21 cellular contexts compared by ENCODE assay signal in genomic region chr5:40717281-40717680, GRCh38. TPM values are rescaled to one million over a fixed set of nuclear protein-coding genes. Genes with fewer than 3 reads are reported as not detected.
A peak's percentile ranks its signal among the peaks of the same experiment; 100 is the strongest.
DNase-seq lines count a peak whose midpoint lies in the region; ATAC-seq and TF ChIP-seq lines count a peak whose summit lies in the region.
"Had no signal": no experiment of that assay in that cellular context is flagged by ENCODE, and none has a peak within 500 bp of the region (broad histone marks: within the 10 kb centered on the region; RNA-seq: fewer than 3 reads in every experiment).

No MANE protein-coding gene starts in this region.

- H3K27ac ChIP-seq in AG04450 (ENCODE audit: low read depth, low read length), result no peak overlapping the region
- H3K27ac ChIP-seq: heart right ventricle, pancreas, upper lobe of right lung had no signal

- POLR2A ChIA-PET in AG04450 (lab: Yijun Ruan, JAX), result interaction anchor here (0.6 kb wide), 1 partner anchor 343 kb away, joined by 23 read pairs; no protein-coding TSS in a partner anchor

- peak; percentile 96 for ATAC-seq in left lobe of liver
- ATAC-seq: upper lobe of right lung had no signal

- DNase-seq in AG04450 (ENCODE audit: low read depth, low spot score) (peak; percentile 8), LHCN-M2 (ENCODE audit: low read depth) (peak; percentile 43), choroid plexus epithelial cell (ENCODE audit: low read depth) (peak; percentile 75), left lobe of liver (ENCODE audit: low spot score) (no peak), NCI-H82 (lab: John Stamatoyannopoulos, UW) (no peak), cortex of kidney (lab: John Stamatoyannopoulos, UW) (no peak), 8988T (no peak), KG1 (lab: John Stamatoyannopoulos, UW) (no peak)
- DNase-seq: ACHN; caudate nucleus; COR-L47; GDM1; heart right ventricle; KBM-7; kidney glomerular epithelial cell; NCI-H1417; NCI-H2227 treated with DMSO at 0.1 percent for 48 hours; pancreas; SIG-M5; stimulated activated naive CD4-positive, alpha-beta T cell; upper lobe of right lung had no signal

- H3K4me3 ChIP-seq in AG04450 (ENCODE audit: low read depth, low read length), result no peak overlapping the region
- H3K4me3 ChIP-seq in choroid plexus epithelial cell (ENCODE audit: low read depth, low read length), result no peak overlapping the region
- H3K4me3 ChIP-seq: heart right ventricle, pancreas, upper lobe of right lung had no signal

- CTCF ChIA-PET in AG04450 (lab: Charles Lee), result interaction anchor here (1.6 kb wide), 1 partner anchor 28 kb away, joined by 4 read pairs; no protein-coding TSS in a partner anchor

- H3K27me3 ChIP-seq in AG04450 (ENCODE audit: control insufficient read depth, insufficient read depth, low read length), result no peaks in the 10 kb centered on the region
- H3K27me3 ChIP-seq: heart right ventricle, pancreas, upper lobe of right lung had no signal

- H3K9me3 ChIP-seq in AG04450 (ENCODE audit: control insufficient read depth, insufficient read depth, low read length), result peaks cover 4% of the 10 kb centered on the region; the same call in 1 of the 2 replicates
- H3K9me3 ChIP-seq: pancreas, upper lobe of right lung had no signal

- TF ChIP-seq CTCF in AG04450 (IDR thresholded peaks at IDR 0.05; ENCODE audit: low read depth, low read length), result no peak
- no peak for TF ChIP-seq CTCF in choroid plexus epithelial cell (conservative IDR thresholded peaks at IDR 0.05; ENCODE audit: low read depth, low read length)

RNA-seq across cellular contexts. Expression of gene PTGER4, which starts 37.6 kb away (rescaled TPM):
- polyA plus RNA-seq in AG04450 (2011; rRNA removed), result 6.2 and 6.8 TPM in 2 replicates
- polyA minus RNA-seq in AG04450 (2011; rRNA and poly(A)+ RNA removed), result 7.6 and 10.7 TPM in 2 replicates
- total RNA-seq in LHCN-M2 (2014; rRNA removed), result 51.9 and 62.8 TPM in 2 replicates
- 9.9 TPM for polyA plus RNA-seq in LHCN-M2 (2012)
- total RNA-seq in left lobe of liver, result 0.96 TPM

RNA-seq across cellular contexts. Expression of gene TTC33, which starts 38.5 kb away (rescaled TPM):
- 9.2 and 12.4 TPM in 2 replicates for polyA plus RNA-seq in AG04450 (2011; rRNA removed)
- 6.1 and 10.5 TPM in 2 replicates for polyA minus RNA-seq in AG04450 (2011; rRNA and poly(A)+ RNA removed)
- total RNA-seq in LHCN-M2 (2014; rRNA removed) (13.7 and 14.6 TPM in 2 replicates), left lobe of liver (7.0 TPM)
- polyA plus RNA-seq in LHCN-M2 (2012), result 4.2 TPM

Comparison
In these comparisons a context has a peak if more than half of its experiments do, and no peak if none do; other contexts are left out.
1. DNase-seq: peak in AG04450 (single experiment), LHCN-M2 (single experiment) and choroid plexus epithelial cell (single experiment); none in left lobe of liver (single experiment), NCI-H82 (single experiment), cortex of kidney (single experiment), 8988T (single experiment) and KG1 (single experiment).
2. RNA of gene PTGER4, which starts 37.6 kb away (total RNA-seq): 51.9 to 62.8 TPM in LHCN-M2; 0.96 TPM in left lobe of liver (single experiment); every median in the first group is over 10 times any median in the second.